Comparison of ENCODE assay signal across 18 cellular contexts in the genomic region with DNA sequence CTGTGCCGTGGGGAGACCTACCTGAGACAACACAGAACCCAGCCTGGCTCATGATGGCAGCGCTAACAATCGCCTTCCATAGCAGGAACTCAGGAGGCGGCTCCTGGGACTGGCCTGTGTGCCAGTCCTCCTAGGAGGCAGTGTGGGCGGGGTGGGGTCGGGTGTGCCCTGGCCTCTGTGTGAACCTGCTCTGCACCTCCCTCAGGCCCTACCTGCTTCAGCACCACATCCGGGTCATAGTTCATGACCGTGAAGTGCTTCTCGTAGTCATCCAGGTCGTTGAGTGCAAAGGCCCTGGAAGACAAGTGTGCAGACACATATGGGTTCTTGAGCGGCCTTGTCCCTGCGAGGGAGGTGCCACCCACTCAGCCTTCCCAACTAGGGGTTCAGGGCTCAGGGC. TPM values are rescaled to one million over a fixed set of nuclear protein-coding genes. Genes with fewer than 3 reads are reported as not detected.
DNase-seq lines count a peak whose midpoint lies in the region; ATAC-seq and TF ChIP-seq lines count a peak whose summit lies in the region.
"Had no signal": no experiment of that assay in that cellular context is flagged by ENCODE, and none has a peak within 500 bp of the region (broad histone marks: within the 10 kb centered on the region; RNA-seq: fewer than 3 reads in every experiment).

No MANE protein-coding gene starts in this region.

- TF ChIP-seq POLR2A in heart left ventricle (IDR thresholded peaks at IDR 0.05) (no peak), thyroid gland (IDR thresholded peaks at IDR 0.05) (no peak)

- H3K9me3 Mint-ChIP-seq in activated T-cell treated with anti-CD3 and anti-CD28 coated beads, Interleukin-2, amount 50 U/mL, for 72 hours = no peaks in the 10 kb centered on the region
- H3K9me3 Mint-ChIP-seq: CD8-positive, alpha-beta memory T cell had no signal

- H3K4me1 ChIP-seq in right cardiac atrium (ENCODE audit: control insufficient read depth, insufficient read depth, low read length) (no peaks in the 10 kb centered on the region), heart left ventricle (peaks cover 0 to 6% (median 0%) of the 10 kb centered on the region in 12 donors), esophagus (ENCODE audit: control insufficient read depth in 2 of 2, insufficient read depth in 2 of 2, low read length in 1 of 2) (peaks cover 0 to 34% of the 10 kb centered on the region in 2 donors), mucosa of stomach (ENCODE audit: control insufficient read depth, insufficient read depth, low read length) (peaks cover 53% of the 10 kb centered on the region), thyroid gland (no peaks in the 10 kb centered on the region)
- H3K4me1 ChIP-seq: HAP-1 had no signal

- no peak overlapping the region for H3K4me3 Mint-ChIP-seq in activated T-cell treated with anti-CD3 and anti-CD28 coated beads, Interleukin-2, amount 50 U/mL, for 72 hours
- H3K4me3 Mint-ChIP-seq: CD8-positive, alpha-beta memory T cell had no signal

- peak overlapping the region; percentile 58 for H3K9ac ChIP-seq in mucosa of stomach (ENCODE audit: low read length)

- no peaks in the 10 kb centered on the region for H3K27me3 Mint-ChIP-seq in activated T-cell treated with anti-CD3 and anti-CD28 coated beads, Interleukin-2, amount 50 U/mL, for 72 hours (ENCODE audit: low read depth)

- DNase-seq in right cardiac atrium (peak in 2 of 3 donors; percentile 23 to 34), heart left ventricle (no peak), thyroid gland (no peak), GM13976 (ENCODE audit: low spot score) (no peak), cortex of kidney (lab: John Stamatoyannopoulos, UW) (no peak)
- no peak for DNase-seq in activated T-cell treated with anti-CD3 and anti-CD28 coated beads, Interleukin-2, amount 50 U/mL, for 72 hours
- DNase-seq: CD8-positive, alpha-beta memory T cell; DMS79 treated with DMSO at 0.1 percent for 48 hours; MV-4-11; NCI-H1417 treated with DMSO at 0.1 percent for 48 hours; NCI-H2029; NCI-H2171 treated with DMSO at 0.1 percent for 48 hours; NCI-H446 treated with DMSO at 0.1 percent for 48 hours had no signal

- H3K36me3 Mint-ChIP-seq in activated T-cell treated with anti-CD3 and anti-CD28 coated beads, Interleukin-2, amount 50 U/mL, for 72 hours (ENCODE audit: insufficient read depth in 2 of 2) = peaks cover 5 to 8% of the 10 kb centered on the region in 2 donors

- in situ Hi-C loops in GM13976 (cut with MboI; ENCODE audit: low sequenced_read_pairs, unreplicated experiment) = no loop called here

- no peaks in the 10 kb centered on the region for H3K27me3 ChIP-seq in right cardiac atrium (ENCODE audit: control insufficient read depth, insufficient read depth)
- H3K27me3 ChIP-seq in heart left ventricle = no peaks in the 10 kb centered on the region
- no peaks in the 10 kb centered on the region for H3K27me3 ChIP-seq in esophagus (ENCODE audit: control insufficient read depth in 1 of 2, insufficient read depth in 2 of 2, low read length in 2 of 2)
- no peaks in the 10 kb centered on the region for H3K27me3 ChIP-seq in mucosa of stomach (ENCODE audit: control insufficient read depth, insufficient read depth, low read length)
- no peaks in the 10 kb centered on the region for H3K27me3 ChIP-seq in thyroid gland

- no peaks in the 10 kb centered on the region for H3K9me3 ChIP-seq in right cardiac atrium (ENCODE audit: control insufficient read depth, low read length)
- H3K9me3 ChIP-seq in heart left ventricle = no peaks in the 10 kb centered on the region
- no peaks in the 10 kb centered on the region for H3K9me3 ChIP-seq in esophagus (ENCODE audit: control insufficient read depth in 2 of 2, insufficient read depth in 1 of 2, low read depth in 1 of 2, low read length in 1 of 2)
- H3K9me3 ChIP-seq in mucosa of stomach (ENCODE audit: control insufficient read depth, low read length) = no peaks in the 10 kb centered on the region
- no peaks in the 10 kb centered on the region for H3K9me3 ChIP-seq in thyroid gland
- H3K9me3 ChIP-seq: HAP-1 had no signal

- no peak overlapping the region for H3K27ac Mint-ChIP-seq in activated T-cell treated with anti-CD3 and anti-CD28 coated beads, Interleukin-2, amount 50 U/mL, for 72 hours

- intact Hi-C loops in right cardiac atrium (cut with DNase I) = no loop called here
- intact Hi-C loops in heart left ventricle (cut with DNase I) = no loop called here
- intact Hi-C loops in thyroid gland (cut with DNase I) = no loop called here

- H3K4me1 Mint-ChIP-seq in activated T-cell treated with anti-CD3 and anti-CD28 coated beads, Interleukin-2, amount 50 U/mL, for 72 hours (ENCODE audit: low read depth) = no peaks in the 10 kb centered on the region

- peaks cover 2 to 82% (median 36%) of the 10 kb centered on the region in 9 donors for H3K36me3 ChIP-seq in heart left ventricle
- H3K36me3 ChIP-seq in esophagus (ENCODE audit: control insufficient read depth in 2 of 2, insufficient read depth in 2 of 2, low read length in 1 of 2) = peaks cover 7 to 72% of the 10 kb centered on the region in 2 donors
- peaks cover 22% of the 10 kb centered on the region for H3K36me3 ChIP-seq in mucosa of stomach (ENCODE audit: control insufficient read depth, insufficient read depth, low read length)
- peaks cover 26 to 27% of the 10 kb centered on the region in 2 donors for H3K36me3 ChIP-seq in thyroid gland

- peak in 1 of 2 donors; percentile 17 for ATAC-seq in right cardiac atrium
- no peak for ATAC-seq in heart left ventricle
- no peak for ATAC-seq in activated T-cell treated with anti-CD3 and anti-CD28 coated beads, Interleukin-2, amount 50 U/mL, for 72 hours (replicated peaks in 1 of 2)
- ATAC-seq: K562 had no signal

- H3K4me3 ChIP-seq in right cardiac atrium (ENCODE audit: low read length) = no peak overlapping the region
- H3K4me3 ChIP-seq in heart left ventricle = no peak overlapping the region
- peak overlapping the region in 1 of 2 donors; percentile 23 for H3K4me3 ChIP-seq in esophagus (ENCODE audit: low read depth in 1 of 2, low read length in 2 of 2)
- H3K4me3 ChIP-seq in mucosa of stomach (ENCODE audit: low read length) = peak overlapping the region; percentile 42
- H3K4me3 ChIP-seq in thyroid gland (replicated peaks in 1 of 3) = no peak overlapping the region
- H3K4me3 ChIP-seq: HAP-1, K562 had no signal

- H3K27ac ChIP-seq in right cardiac atrium (ENCODE audit: low read length) (no peak overlapping the region), heart left ventricle (no peak overlapping the region), esophagus (ENCODE audit: low read depth in 2 of 2, low read length in 1 of 2) (peak overlapping the region; percentile 69 to 86), thyroid gland (no peak overlapping the region)
- H3K27ac ChIP-seq: HL-60 had no signal

- TF ChIP-seq CTCF in heart left ventricle (IDR thresholded peaks at IDR 0.05) = no peak
- TF ChIP-seq CTCF in thyroid gland (IDR thresholded peaks at IDR 0.05) = no peak
- no peak for TF ChIP-seq CTCF in GM13976 (IDR thresholded peaks at IDR 0.05; ENCODE audit: borderline replicate concordance, control extremely low read depth, extremely low read depth, insufficient read depth, missing control alignments)

- WGBS in right cardiac atrium = 88% methylated on average over 12 of the region's 12 CpGs
- WGBS in heart left ventricle, 4 donors = 57 to 93% (median 88%) methylated on average over 1 to 12 of the region's 12 CpGs
- WGBS in esophagus, 2 donors = 67 to 72% methylated on average over 12 of the region's 12 CpGs
- WGBS in thyroid gland, 2 donors = 89 to 91% methylated on average over 9 to 11 of the region's 12 CpGs

RNA-seq across cellular contexts. Expression of gene TTLL12, which starts 15.3 kb away (rescaled TPM):
- 10 to 100 TPM in 3 of 4 donors, 1 to 10 TPM in 1; 6.9 to 11.0 (median 10.5) TPM for total RNA-seq in right cardiac atrium
- 7.8 TPM for polyA plus RNA-seq in right cardiac atrium
- total RNA-seq in heart left ventricle = 10 to 100 TPM in 7 of 9 donors, 1 to 10 TPM in 2; 8.6 to 21.5 (median 11.9) TPM
- 10 to 100 TPM in 1 of 2 donors, 1 to 10 TPM in 1; 8.0 to 29.0 TPM for polyA plus RNA-seq in heart left ventricle
- 10 to 100 TPM; 79.5 to 96.4 TPM for polyA plus RNA-seq in esophagus
- total RNA-seq in thyroid gland = 10 to 100 TPM; 20.0 to 35.2 (median 28.6) TPM
- total RNA-seq in activated T-cell treated with anti-CD3 and anti-CD28 coated beads, Interleukin-2, amount 50 U/mL, for 72 hours = 10 to 100 TPM; 37.7 to 45.0 TPM

RNA-seq across cellular contexts. Expression of gene TSPO, which starts 20.2 kb away (rescaled TPM):
- total RNA-seq in right cardiac atrium = 100 to 1,000 TPM in 1 of 4 donors, 10 to 100 TPM in 3; 69.6 to 102 (median 93.0) TPM
- polyA plus RNA-seq in right cardiac atrium = 152 TPM
- total RNA-seq in heart left ventricle = 100 to 1,000 TPM in 7 of 9 donors, 10 to 100 TPM in 2; 69.0 to 335 (median 112) TPM
- 100 to 1,000 TPM; 218 TPM for polyA plus RNA-seq in heart left ventricle
- 100 to 1,000 TPM; 660 to 791 TPM for polyA plus RNA-seq in esophagus
- 100 to 1,000 TPM in 3 of 4 donors, 10 to 100 TPM in 1; 87.4 to 234 (median 170) TPM for total RNA-seq in thyroid gland
- 10 to 100 TPM; 61.5 to 93.8 TPM for total RNA-seq in activated T-cell treated with anti-CD3 and anti-CD28 coated beads, Interleukin-2, amount 50 U/mL, for 72 hours

RNA-seq across cellular contexts. Expression of gene MCAT, which starts 28.4 kb away (rescaled TPM):
- total RNA-seq in right cardiac atrium (10 to 100 TPM; 12.5 to 13.8 (median 13.6) TPM), heart left ventricle (10 to 100 TPM; 13.4 to 31.1 (median 15.7) TPM), thyroid gland (10 to 100 TPM; 28.4 to 48.5 (median 38.3) TPM)
- polyA plus RNA-seq in right cardiac atrium (14.5 TPM), heart left ventricle (10 to 100 TPM; 13.4 to 32.6 TPM), esophagus (10 to 100 TPM; 10.2 to 16.6 TPM)
- 1 to 10 TPM; 6.7 to 9.7 TPM for total RNA-seq in activated T-cell treated with anti-CD3 and anti-CD28 coated beads, Interleukin-2, amount 50 U/mL, for 72 hours

Comparison
In these comparisons a context has a peak if more than half of its experiments do, and no peak if none do; other contexts are left out.
1. DNase-seq: peak in right cardiac atrium (2 of 3); none in heart left ventricle (0 of 5), thyroid gland (0 of 2), GM13976 (single experiment), activated T-cell treated with anti-CD3 and anti-CD28 coated beads, Interleukin-2, amount 50 U/mL, for 72 hours (0 of 2) and cortex of kidney (single experiment).
2. H3K27ac ChIP-seq: peak in esophagus (2 of 2); none in right cardiac atrium (single experiment), heart left ventricle (0 of 12) and thyroid gland (0 of 3).